ENCODE assay signal across 8 cellular contexts in genomic region chr10:32250489-32250888, GRCh38.
A peak's percentile ranks its signal among the peaks of the same experiment; 100 is the strongest.
DNase-seq lines count a peak whose midpoint lies in the region; ATAC-seq and TF ChIP-seq lines count a peak whose summit lies in the region.
"Not testable (repeated sequence)": the region's sequence is repeated elsewhere in the genome, so short reads cannot be mapped to it uniquely, and the experiment has no call there.

No MANE protein-coding gene starts in this region.

- H3K9ac ChIP-seq in KMS-11 = not testable (repeated sequence)

- H3K4me1 Mint-ChIP-seq in CD4-positive, alpha-beta T cell (ENCODE audit: low read depth); activated CD8-positive, alpha-beta T cell treated with anti-CD3 and anti-CD28 coated beads, Interleukin-2, amount 10 ng/mL, durations not matched to agents 7 days and 5 days (ENCODE audit: low read depth); activated naive CD8-positive, alpha-beta T cell treated with anti-CD3 and anti-CD28 coated beads, Interleukin-2, amount 10 ng/mL, durations not matched to agents 7 days and 5 days: not testable (repeated sequence)

- DNase-seq in CD4-positive, alpha-beta T cell; activated CD8-positive, alpha-beta T cell treated with anti-CD3 and anti-CD28 coated beads, Interleukin-2, amount 10 ng/mL, durations not matched to agents 7 days and 5 days; activated naive CD8-positive, alpha-beta T cell treated with anti-CD3 and anti-CD28 coated beads, Interleukin-2, amount 10 ng/mL, durations not matched to agents 7 days and 5 days: not testable (repeated sequence)

- peaks cover 46% of the 10 kb centered on the region for H3K4me1 ChIP-seq in KMS-11 (ENCODE audit: low read depth, poor library complexity, severe bottlenecking)

- peak overlapping the region; percentile 5; the same call in 1 of the 2 replicates for H3K4me2 ChIP-seq in KMS-11

- H3K79me2 ChIP-seq in KMS-11 (ENCODE audit: insufficient read depth, low read depth) = not testable (repeated sequence)

- not testable (repeated sequence) for H3K27ac ChIP-seq in CD4-positive, alpha-beta T cell (ENCODE audit: low read depth, low read length)
- peak overlapping the region; percentile 46 for H3K27ac ChIP-seq in KMS-11

- not testable (repeated sequence) for H4K20me1 ChIP-seq in KMS-11 (ENCODE audit: insufficient read depth)

- not testable (repeated sequence) for H3K36me3 ChIP-seq in KMS-11 (ENCODE audit: insufficient read depth)

- CTCF ChIA-PET in CD4-positive, alpha-beta T cell (lab: Charles Lee) = interaction anchor here (1.0 to 1.9 kb wide), 3 partner anchors 96 to 222 kb away, joined by 3 to 5 read pairs (median 3); no protein-coding TSS in a partner anchor
- CTCF ChIA-PET in activated CD8-positive, alpha-beta T cell treated with anti-CD3 and anti-CD28 coated beads, Interleukin-2, amount 10 ng/mL, durations not matched to agents 7 days and 5 days (lab: Charles Lee) = interaction anchor here (0.8 to 2.1 kb wide), 3 partner anchors 12 to 96 kb away, joined by 3 to 10 read pairs (median 3); no protein-coding TSS in a partner anchor

- peak overlapping the region; percentile 69 for H3K27ac Mint-ChIP-seq in CD4-positive, alpha-beta T cell
- not testable (repeated sequence) for H3K27ac Mint-ChIP-seq in activated CD8-positive, alpha-beta T cell treated with anti-CD3 and anti-CD28 coated beads, Interleukin-2, amount 10 ng/mL, durations not matched to agents 7 days and 5 days
- peak overlapping the region; percentile 54 for H3K27ac Mint-ChIP-seq in activated naive CD8-positive, alpha-beta T cell treated with anti-CD3 and anti-CD28 coated beads, Interleukin-2, amount 10 ng/mL, durations not matched to agents 7 days and 5 days

- H2AFZ ChIP-seq in KMS-11 (ENCODE audit: low read depth) = peak overlapping the region; percentile 8; the same call in 1 of the 2 replicates

- not testable (repeated sequence) for H3K27me3 ChIP-seq in CD4-positive, alpha-beta T cell (ENCODE audit: control insufficient read depth, insufficient read depth, low read length); KMS-11 (ENCODE audit: insufficient read depth, low read depth)

- H3K27me3 Mint-ChIP-seq in CD4-positive, alpha-beta T cell; activated CD8-positive, alpha-beta T cell treated with anti-CD3 and anti-CD28 coated beads, Interleukin-2, amount 10 ng/mL, durations not matched to agents 7 days and 5 days (ENCODE audit: low read depth); activated naive CD8-positive, alpha-beta T cell treated with anti-CD3 and anti-CD28 coated beads, Interleukin-2, amount 10 ng/mL, durations not matched to agents 7 days and 5 days: not testable (repeated sequence)

- not testable (repeated sequence) for H3K4me3 Mint-ChIP-seq in CD4-positive, alpha-beta T cell; activated CD8-positive, alpha-beta T cell treated with anti-CD3 and anti-CD28 coated beads, Interleukin-2, amount 10 ng/mL, durations not matched to agents 7 days and 5 days; activated naive CD8-positive, alpha-beta T cell treated with anti-CD3 and anti-CD28 coated beads, Interleukin-2, amount 10 ng/mL, durations not matched to agents 7 days and 5 days

- POLR2A ChIA-PET in CD4-positive, alpha-beta T cell (lab: Charles Lee); activated CD8-positive, alpha-beta T cell treated with anti-CD3 and anti-CD28 coated beads, Interleukin-2, amount 10 ng/mL, durations not matched to agents 7 days and 5 days (lab: Charles Lee); activated naive CD8-positive, alpha-beta T cell treated with anti-CD3 and anti-CD28 coated beads, Interleukin-2, amount 10 ng/mL, durations not matched to agents 7 days and 5 days (lab: Charles Lee): not testable (repeated sequence)

- ATAC-seq in CD4-positive, alpha-beta T cell (ENCODE audit: poor library complexity) = peak; percentile 49
- peak; percentile 69 for ATAC-seq in GM18867 (IDR thresholded peaks at IDR 0.05; ENCODE audit: unreplicated experiment)
- ATAC-seq in GM19463 (IDR thresholded peaks at IDR 0.05; ENCODE audit: unreplicated experiment) = peak; percentile 78
- ATAC-seq in HG02588 (IDR thresholded peaks at IDR 0.05; ENCODE audit: unreplicated experiment) = peak; percentile 64
- peak; percentile 80 for ATAC-seq in HG02981 (IDR thresholded peaks at IDR 0.05; ENCODE audit: unreplicated experiment)
- peak; percentile 57 for ATAC-seq in activated CD8-positive, alpha-beta T cell treated with anti-CD3 and anti-CD28 coated beads, Interleukin-2, amount 10 ng/mL, durations not matched to agents 7 days and 5 days
- peak; percentile 61 for ATAC-seq in activated naive CD8-positive, alpha-beta T cell treated with anti-CD3 and anti-CD28 coated beads, Interleukin-2, amount 10 ng/mL, durations not matched to agents 7 days and 5 days (ENCODE audit: low read depth)

- intact Hi-C loops in CD4-positive, alpha-beta T cell (cut with DNase I, micrococcal nuclease) = loop anchor here in 1 of 2 experiments (10.0 kb wide), 1 partner anchor 194 kb away; the partner anchor contains the start of gene CCDC7

- not testable (repeated sequence) for H3K9me3 ChIP-seq in CD4-positive, alpha-beta T cell (ENCODE audit: control insufficient read depth, low read length)

- H3K4me3 ChIP-seq in KMS-11 (IDR thresholded peaks at IDR 0.05; ENCODE audit: insufficient read depth, low read depth, low read length) = not testable (repeated sequence)

- H3K9me3 Mint-ChIP-seq in CD4-positive, alpha-beta T cell; activated CD8-positive, alpha-beta T cell treated with anti-CD3 and anti-CD28 coated beads, Interleukin-2, amount 10 ng/mL, durations not matched to agents 7 days and 5 days (ENCODE audit: insufficient read depth); activated naive CD8-positive, alpha-beta T cell treated with anti-CD3 and anti-CD28 coated beads, Interleukin-2, amount 10 ng/mL, durations not matched to agents 7 days and 5 days: not testable (repeated sequence)

- not testable (repeated sequence) for H3K36me3 Mint-ChIP-seq in CD4-positive, alpha-beta T cell (ENCODE audit: low read depth); activated CD8-positive, alpha-beta T cell treated with anti-CD3 and anti-CD28 coated beads, Interleukin-2, amount 10 ng/mL, durations not matched to agents 7 days and 5 days (ENCODE audit: low read depth); activated naive CD8-positive, alpha-beta T cell treated with anti-CD3 and anti-CD28 coated beads, Interleukin-2, amount 10 ng/mL, durations not matched to agents 7 days and 5 days

- not testable (repeated sequence) for TF ChIP-seq CTCF in CD4-positive, alpha-beta T cell (IDR thresholded peaks at IDR 0.05); KMS-11 (conservative IDR thresholded peaks at IDR 0.05; ENCODE audit: low read depth, low read length)
